ENCODE assay signal across 24 cellular contexts in genomic region chr6:38269773-38270172, GRCh38.
A peak's percentile ranks its signal among the peaks of the same experiment; 100 is the strongest.
DNase-seq lines count a peak whose midpoint lies in the region; ATAC-seq, FAIRE-seq and TF ChIP-seq lines count a peak whose summit lies in the region.
"Had no signal": no experiment of that assay in that cellular context is flagged by ENCODE, and none has a peak within 500 bp of the region (broad histone marks: within the 10 kb centered on the region; RNA-seq: fewer than 3 reads in every experiment).

No MANE protein-coding gene starts in this region.

- DNase-seq in GM23338 (ENCODE audit: low spot score) = peak; percentile 34
- no peak for DNase-seq in WTC11 (ENCODE audit: low spot score)
- no peak for DNase-seq in left ventricle myocardium superior
- no peak for DNase-seq in psoas muscle
- DNase-seq in BE2C = no peak
- no peak for DNase-seq in kidney
- DNase-seq: activated CD4-positive, alpha-beta T cell treated with anti-CD3 and anti-CD28 coated beads, Interleukin-2, amount 50 U/mL, for 1 hour; CD4-positive, alpha-beta T cell; dermis blood vessel endothelial cell; GDM1; heart right ventricle; lower lobe of right lung; NCI-H1436; NCI-H2171; NCI-H524 treated with DMSO at 0.1 percent for 48 hours; nucleus accumbens; WERI-Rb-1 had no signal

- no peak for FAIRE-seq in kidney (lab: Jason Lieb, UNC)
- FAIRE-seq: bronchial epithelial cell, H54, K562 had no signal

- H3F3A ChIP-seq in GM23338 (replicated peaks; ENCODE audit: low read depth) = no peaks in the 10 kb centered on the region

- H3K4me1 ChIP-seq in GM23338 (ENCODE audit: insufficient read depth) (peaks cover 43% of the 10 kb centered on the region), psoas muscle (peaks cover 26% of the 10 kb centered on the region), BE2C (peaks cover 3% of the 10 kb centered on the region; the same call in 1 of the 2 replicates), kidney (ENCODE audit: control insufficient read depth in 1 of 2, insufficient read depth in 1 of 2, low read depth in 1 of 2, low read length in 2 of 2) (peaks cover 5 to 8% of the 10 kb centered on the region in 2 donors)

- no peak overlapping the region for H3K27ac ChIP-seq in GM23338 (ENCODE audit: low read depth)
- H3K27ac ChIP-seq in psoas muscle = peak overlapping the region; percentile 47
- no peak overlapping the region for H3K27ac ChIP-seq in kidney (ENCODE audit: low read depth in 2 of 2, low read length in 2 of 2)
- H3K27ac ChIP-seq: lower lobe of right lung, WERI-Rb-1 had no signal

- no peak overlapping the region for H2AFZ ChIP-seq in GM23338

- H3K9me3 ChIP-seq in psoas muscle (no peaks in the 10 kb centered on the region), BE2C (peaks cover 3% of the 10 kb centered on the region; the same call in 1 of the 2 replicates), kidney (ENCODE audit: control insufficient read depth in 1 of 2, low read length in 2 of 2) (no peaks in the 10 kb centered on the region)
- H3K9me3 ChIP-seq: heart right ventricle, lower lobe of right lung had no signal

- POLR2A ChIA-PET in WTC11 (lab: Charles Lee) = no interaction called here

- H3K4me3 Mint-ChIP-seq in GM23338 (no peak overlapping the region), WTC11 (no peak overlapping the region)
- H3K4me3 Mint-ChIP-seq: activated naive CD8-positive, alpha-beta T cell; activated T-helper 17 cell treated with anti-CD3 and anti-CD28 coated beads, Interleukin-2, amount 50 U/mL, for 72 hours; CD4-positive, alpha-beta T cell had no signal

- H3K9me3 Mint-ChIP-seq in GM23338 = no peaks in the 10 kb centered on the region
- H3K9me3 Mint-ChIP-seq in WTC11 = no peaks in the 10 kb centered on the region
- H3K9me3 Mint-ChIP-seq: activated T-helper 17 cell treated with anti-CD3 and anti-CD28 coated beads, Interleukin-2, amount 50 U/mL, for 72 hours; CD4-positive, alpha-beta T cell had no signal

- H3K4me1 Mint-ChIP-seq in GM23338 = peaks cover 52% of the 10 kb centered on the region
- H3K4me1 Mint-ChIP-seq in WTC11 = peaks cover 58% of the 10 kb centered on the region

- H3K9me2 ChIP-seq in GM23338 (ENCODE audit: insufficient read depth) = no peaks in the 10 kb centered on the region

- CTCF ChIA-PET in WTC11 (lab: Charles Lee) = interaction anchor here (1.1 kb wide), 1 partner anchor 224 kb away, joined by 3 read pairs; no protein-coding TSS in a partner anchor

- H3K9ac ChIP-seq in kidney (ENCODE audit: low read length in 2 of 2) = no peak overlapping the region

- peak; percentile 38 for ATAC-seq in GM23338
- ATAC-seq in WTC11 = peak; percentile 28
- peak; percentile 70 for ATAC-seq in left ventricle myocardium superior
- ATAC-seq in psoas muscle = peak; percentile 68 to 88 (median 80)
- ATAC-seq in HG03159 (IDR thresholded peaks at IDR 0.05; ENCODE audit: unreplicated experiment) = no peak
- no peak for ATAC-seq in HG03196 (IDR thresholded peaks at IDR 0.05; ENCODE audit: unreplicated experiment)
- ATAC-seq: activated T-helper 17 cell treated with anti-CD3 and anti-CD28 coated beads, Interleukin-2, amount 50 U/mL, for 72 hours; K562; lower lobe of right lung had no signal

- intact Hi-C loops in left ventricle myocardium superior (cut with micrococcal nuclease) = no loop called here
- intact Hi-C loops in psoas muscle (cut with DNase I) = no loop called here
- intact Hi-C loops in kidney (cut with DNase I) = no loop called here

- no peaks in the 10 kb centered on the region for H3K79me2 ChIP-seq in GM23338 (replicated peaks; ENCODE audit: insufficient read depth)

- H3K4me3 ChIP-seq in GM23338 (no peak overlapping the region), psoas muscle (no peak overlapping the region), BE2C (ENCODE audit: low read depth, low read length) (no peak overlapping the region), kidney (ENCODE audit: low read length in 2 of 2) (no peak overlapping the region)
- H3K4me3 ChIP-seq: heart right ventricle, K562, lower lobe of right lung had no signal

- no peaks in the 10 kb centered on the region for H3K36me3 ChIP-seq in GM23338 (ENCODE audit: insufficient read depth)
- H3K36me3 ChIP-seq in psoas muscle (ENCODE audit: insufficient read depth in 1 of 2, low read depth in 1 of 2) = no peaks in the 10 kb centered on the region
- no peaks in the 10 kb centered on the region for H3K36me3 ChIP-seq in BE2C
- no peaks in the 10 kb centered on the region for H3K36me3 ChIP-seq in kidney (ENCODE audit: control insufficient read depth in 1 of 2, insufficient read depth in 2 of 2, low read length in 2 of 2)
- H3K36me3 ChIP-seq: heart right ventricle, lower lobe of right lung, WERI-Rb-1 had no signal

- H3K36me3 Mint-ChIP-seq in GM23338 (ENCODE audit: low read depth) = no peaks in the 10 kb centered on the region
- H3K36me3 Mint-ChIP-seq in WTC11 = no peaks in the 10 kb centered on the region

- 29 to 38% (median 34%) methylated on average over 6 of the region's 6 CpGs for WGBS in psoas muscle, 3 donors

- peak overlapping the region; percentile 87; the same call in 1 of the 2 replicates for H3K27ac Mint-ChIP-seq in GM23338
- H3K27ac Mint-ChIP-seq in WTC11 = peak overlapping the region; percentile 57
- H3K27ac Mint-ChIP-seq: activated naive CD8-positive, alpha-beta T cell; activated T-helper 17 cell treated with anti-CD3 and anti-CD28 coated beads, Interleukin-2, amount 50 U/mL, for 72 hours; CD4-positive, alpha-beta T cell had no signal

- H4K20me1 ChIP-seq in GM23338 (replicated peaks; ENCODE audit: insufficient read depth) = no peaks in the 10 kb centered on the region

- H3K27me3 ChIP-seq in GM23338 (ENCODE audit: insufficient read depth) = no peaks in the 10 kb centered on the region
- H3K27me3 ChIP-seq in psoas muscle (ENCODE audit: insufficient read depth in 3 of 3, low read length in 2 of 3) = no peaks in the 10 kb centered on the region
- H3K27me3 ChIP-seq in BE2C = no peaks in the 10 kb centered on the region
- H3K27me3 ChIP-seq: heart right ventricle had no signal

- peak overlapping the region; percentile 50 for H3K4me2 ChIP-seq in GM23338

- H3K27me3 Mint-ChIP-seq in GM23338 (ENCODE audit: insufficient read depth, low read depth, poor library complexity) (peaks cover 5% of the 10 kb centered on the region), WTC11 (ENCODE audit: low read depth) (no peaks in the 10 kb centered on the region)
- H3K27me3 Mint-ChIP-seq: activated naive CD8-positive, alpha-beta T cell; activated T-helper 17 cell treated with anti-CD3 and anti-CD28 coated beads, Interleukin-2, amount 50 U/mL, for 72 hours; CD4-positive, alpha-beta T cell had no signal

- no peak for TF ChIP-seq CTCF in GM23338 (conservative IDR thresholded peaks at IDR 0.05; ENCODE audit: low read depth in 2 of 2)
- no peak for TF ChIP-seq CTCF in WTC11 (IDR thresholded peaks at IDR 0.05)
- no peak for TF ChIP-seq CTCF in psoas muscle (IDR thresholded peaks at IDR 0.05)
- no peak for TF ChIP-seq CTCF in BE2C (IDR thresholded peaks at IDR 0.05; ENCODE audit: low read depth, low read length)
- TF ChIP-seq CTCF in kidney (IDR thresholded peaks at IDR 0.05; ENCODE audit: borderline replicate concordance, extremely low read depth, insufficient read depth) = no peak

TF ChIP-seq in GM23338, 12 proteins besides CTCF, POLR2A, EP300 and RAD21 (continues in another document):
- TF ChIP-seq NANOG (IDR thresholded peaks at IDR 0.05; ENCODE audit: borderline replicate concordance) (no peak), CREB1 (CRISPR knock-in tag; IDR thresholded peaks at IDR 0.05; ENCODE audit: low read depth) (no peak), ETS1 (IDR thresholded peaks at IDR 0.05) (no peak)

TF ChIP-seq in WTC11, 78 proteins besides CTCF, POLR2A, EP300 and RAD21 (continues in another document):
- TF ChIP-seq TCF7 (CRISPR knock-in tag; IDR thresholded peaks at IDR 0.05; ENCODE audit: low read depth) (no peak), FOXP1 (CRISPR knock-in tag; IDR thresholded peaks at IDR 0.05; ENCODE audit: borderline replicate concordance) (no peak), JUN (CRISPR knock-in tag; IDR thresholded peaks at IDR 0.05) (no peak), AR (CRISPR knock-in tag; IDR thresholded peaks at IDR 0.05) (no peak), ZNF232 (CRISPR knock-in tag; IDR thresholded peaks at IDR 0.05) (no peak), SOX15 (CRISPR knock-in tag; IDR thresholded peaks at IDR 0.05) (no peak), ZNF425 (CRISPR knock-in tag; conservative IDR thresholded peaks at IDR 0.05) (no peak)

Comparison
In these comparisons a context has a peak if more than half of its experiments do, and no peak if none do; other contexts are left out.
1. ATAC-seq: peak in GM23338 (single experiment), WTC11 (single experiment), left ventricle myocardium superior (single experiment) and psoas muscle (4 of 4); none in HG03159 (single experiment) and HG03196 (single experiment).